18 cellular contexts compared by ENCODE assay signal in genomic region chr12:45355750-45356149, GRCh38.
DNase-seq lines count a peak whose midpoint lies in the region; ATAC-seq, FAIRE-seq and TF ChIP-seq lines count a peak whose summit lies in the region.
"Had no signal": no experiment of that assay in that cellular context is flagged by ENCODE, and none has a peak within 500 bp of the region (broad histone marks: within the 10 kb centered on the region; RNA-seq: fewer than 3 reads in every experiment).

No MANE protein-coding gene starts in this region.

- DNase-seq in activated CD4-positive, alpha-beta T cell treated with anti-CD3 and anti-CD28 coated beads for 36 hours, result no peak
- DNase-seq in activated CD4-positive, alpha-beta T cell treated with anti-CD3 and anti-CD28 coated beads, Interleukin-2, amount 10 ng/mL, durations not matched to agents 7 days and 5 days, result no peak
- DNase-seq in keratinocyte (ENCODE audit: low read depth, low spot score), result no peak
- no peak for DNase-seq in thoracic aorta (ENCODE audit: low spot score)
- no peak for DNase-seq in stimulated activated CD4-positive, alpha-beta T cell treated with anti-CD3 and anti-CD28 coated beads, Interleukin-4, amount 100 ng/mL, for 1 hour
- DNase-seq: 8988T; activated B cell treated with CpG ODN at 0.5 μM for 24 hours; activated effector memory CD4-positive, alpha-beta T cell treated with Interleukin-2 at 50 U/mL for 16 hours; DND-41; esophagus squamous epithelium; pancreas; small intestine; upper lobe of right lung had no signal

- TF ChIP-seq CTCF in keratinocyte (optimal IDR thresholded peaks at IDR 0.05 in 1 of 3, IDR thresholded peaks at IDR 0.05 in 1 of 3, conservative IDR thresholded peaks at IDR 0.05 in 1 of 3; ENCODE audit: extremely low read depth in 1 of 3, insufficient read depth in 2 of 3, low read length in 3 of 3), result no peak
- TF ChIP-seq CTCF in thoracic aorta (IDR thresholded peaks at IDR 0.05), result no peak

- no peak for ATAC-seq in activated CD4-positive, alpha-beta T cell treated with anti-CD3 and anti-CD28 coated beads for 36 hours
- ATAC-seq in SK-N-SH treated with all-trans-retinoic acid at 6 μM for 48 hours (peak; percentile 74), thoracic aorta (ENCODE audit: insufficient number of reproducible peaks, low FRiP score, low read depth) (no peak), GM18498 (IDR thresholded peaks at IDR 0.05; ENCODE audit: unreplicated experiment) (no peak), HG02970 (IDR thresholded peaks at IDR 0.05; ENCODE audit: low FRiP score, unreplicated experiment) (no peak)
- ATAC-seq: upper lobe of right lung had no signal

- peaks cover 14% of the 10 kb centered on the region for H3K4me1 Mint-ChIP-seq in activated CD4-positive, alpha-beta T cell treated with anti-CD3 and anti-CD28 coated beads for 36 hours
- peaks cover 12% of the 10 kb centered on the region for H3K4me1 Mint-ChIP-seq in activated CD4-positive, alpha-beta T cell treated with anti-CD3 and anti-CD28 coated beads, Interleukin-2, amount 10 ng/mL, durations not matched to agents 7 days and 5 days
- H3K4me1 Mint-ChIP-seq: activated B cell treated with CpG ODN at 0.5 μM for 24 hours had no signal

- CTCF ChIA-PET in activated CD4-positive, alpha-beta T cell treated with anti-CD3 and anti-CD28 coated beads for 36 hours (lab: Charles Lee), result interaction anchor here (0.6 kb wide), 2 partner anchors 64 to 368 kb away, joined by 3 to 4 read pairs; no protein-coding TSS in a partner anchor
- CTCF ChIA-PET in activated CD4-positive, alpha-beta T cell treated with anti-CD3 and anti-CD28 coated beads, Interleukin-2, amount 10 ng/mL, durations not matched to agents 7 days and 5 days (lab: Charles Lee), result interaction anchor here (1.6 kb wide), 1 partner anchor 12 kb away, joined by 4 read pairs; no protein-coding TSS in a partner anchor

- H3K4me2 ChIP-seq in keratinocyte (ENCODE audit: control insufficient read depth, extremely low read depth, insufficient read depth, low read depth, low read length), result no peak overlapping the region

- no peak overlapping the region for H3K4me3 ChIP-seq in keratinocyte (ENCODE audit: control insufficient read depth in 2 of 3, extremely low read depth in 1 of 3, insufficient read depth in 2 of 3, low read depth in 1 of 3, low read length in 3 of 3)
- H3K4me3 ChIP-seq in thoracic aorta, result no peak overlapping the region
- H3K4me3 ChIP-seq: esophagus squamous epithelium, pancreas, upper lobe of right lung had no signal

- H4K20me1 ChIP-seq in keratinocyte (ENCODE audit: control insufficient read depth, extremely low read depth, insufficient read depth, low read length), result no peaks in the 10 kb centered on the region

- H3K9ac ChIP-seq in keratinocyte (ENCODE audit: control insufficient read depth, extremely low read depth, insufficient read depth, low read length), result peak overlapping the region; percentile 31

- H3K4me1 ChIP-seq in keratinocyte (ENCODE audit: control insufficient read depth, extremely low read depth, insufficient read depth, low read length), result peaks cover 4% of the 10 kb centered on the region
- H3K4me1 ChIP-seq in thoracic aorta (ENCODE audit: control insufficient read depth in 1 of 2, low read depth in 2 of 2), result peaks cover 17 to 87% of the 10 kb centered on the region in 2 donors

- no peaks in the 10 kb centered on the region for H3K27me3 Mint-ChIP-seq in activated CD4-positive, alpha-beta T cell treated with anti-CD3 and anti-CD28 coated beads for 36 hours
- no peaks in the 10 kb centered on the region for H3K27me3 Mint-ChIP-seq in activated CD4-positive, alpha-beta T cell treated with anti-CD3 and anti-CD28 coated beads, Interleukin-2, amount 10 ng/mL, durations not matched to agents 7 days and 5 days
- H3K27me3 Mint-ChIP-seq: activated B cell treated with CpG ODN at 0.5 μM for 24 hours, IgD-negative memory B cell had no signal

- H3K9me1 ChIP-seq in keratinocyte (ENCODE audit: control insufficient read depth, extremely low read depth, insufficient read depth, low read length), result peaks cover 2% of the 10 kb centered on the region

- H3K9me3 ChIP-seq in keratinocyte (ENCODE audit: control insufficient read depth, low read depth, low read length) (no peaks in the 10 kb centered on the region), thoracic aorta (no peaks in the 10 kb centered on the region)
- H3K9me3 ChIP-seq: esophagus squamous epithelium, pancreas, upper lobe of right lung had no signal

- POLR2A ChIA-PET in activated CD4-positive, alpha-beta T cell treated with anti-CD3 and anti-CD28 coated beads for 36 hours (lab: Charles Lee), result no interaction called here
- POLR2A ChIA-PET in activated CD4-positive, alpha-beta T cell treated with anti-CD3 and anti-CD28 coated beads, Interleukin-2, amount 10 ng/mL, durations not matched to agents 7 days and 5 days (lab: Charles Lee), result no interaction called here

- peaks cover 51% of the 10 kb centered on the region for H3K36me3 Mint-ChIP-seq in activated CD4-positive, alpha-beta T cell treated with anti-CD3 and anti-CD28 coated beads for 36 hours (ENCODE audit: low read depth)
- H3K36me3 Mint-ChIP-seq in activated CD4-positive, alpha-beta T cell treated with anti-CD3 and anti-CD28 coated beads, Interleukin-2, amount 10 ng/mL, durations not matched to agents 7 days and 5 days (ENCODE audit: low read depth), result peaks cover 52% of the 10 kb centered on the region

- H3K9me3 Mint-ChIP-seq in activated CD4-positive, alpha-beta T cell treated with anti-CD3 and anti-CD28 coated beads for 36 hours (ENCODE audit: low read depth), result peaks cover 5% of the 10 kb centered on the region
- no peaks in the 10 kb centered on the region for H3K9me3 Mint-ChIP-seq in activated CD4-positive, alpha-beta T cell treated with anti-CD3 and anti-CD28 coated beads, Interleukin-2, amount 10 ng/mL, durations not matched to agents 7 days and 5 days
- H3K9me3 Mint-ChIP-seq: activated B cell treated with CpG ODN at 0.5 μM for 24 hours, IgD-negative memory B cell had no signal

- H3K36me3 ChIP-seq in keratinocyte (ENCODE audit: control insufficient read depth in 2 of 2, extremely low read depth in 1 of 2, insufficient read depth in 2 of 2, low read length in 2 of 2), result peaks cover 19 to 29% of the 10 kb centered on the region in 2 experiments
- H3K36me3 ChIP-seq in thoracic aorta, result no peaks in the 10 kb centered on the region
- H3K36me3 ChIP-seq: pancreas had no signal

- intact Hi-C loops in activated CD4-positive, alpha-beta T cell treated with anti-CD3 and anti-CD28 coated beads for 36 hours (cut with DNase I, micrococcal nuclease), result no loop called here

- H2AFZ ChIP-seq in keratinocyte (ENCODE audit: control insufficient read depth, low read length), result no peak overlapping the region

- no peaks in the 10 kb centered on the region for H3K27me3 ChIP-seq in keratinocyte (ENCODE audit: control insufficient read depth, extremely low read depth, insufficient read depth, low read length)
- no peaks in the 10 kb centered on the region for H3K27me3 ChIP-seq in thoracic aorta (replicated peaks; ENCODE audit: insufficient read depth)
- H3K27me3 ChIP-seq: esophagus squamous epithelium, pancreas, upper lobe of right lung had no signal

- H3K27ac ChIP-seq in keratinocyte (ENCODE audit: control insufficient read depth, insufficient read depth, low read length), result peak overlapping the region; percentile 15
- peak overlapping the region; percentile 59 to 60 for H3K27ac ChIP-seq in thoracic aorta
- H3K27ac ChIP-seq: upper lobe of right lung had no signal

- peaks cover 3% of the 10 kb centered on the region for H3K79me2 ChIP-seq in keratinocyte (ENCODE audit: control insufficient read depth, insufficient read depth, low read length)

- dilution Hi-C loops in keratinocyte (cut with MboI; ENCODE audit: extremely low pct_ligation_motif_present, low sequenced_read_pairs), result no loop called here

- FAIRE-seq in keratinocyte (lab: Jason Lieb, UNC), result peak; percentile 60
- FAIRE-seq: pancreas, small intestine had no signal

- H3K27ac Mint-ChIP-seq in activated CD4-positive, alpha-beta T cell treated with anti-CD3 and anti-CD28 coated beads for 36 hours, result peak overlapping the region; percentile 26
- H3K27ac Mint-ChIP-seq in activated CD4-positive, alpha-beta T cell treated with anti-CD3 and anti-CD28 coated beads, Interleukin-2, amount 10 ng/mL, durations not matched to agents 7 days and 5 days, result no peak overlapping the region
- H3K27ac Mint-ChIP-seq: activated B cell treated with CpG ODN at 0.5 μM for 24 hours; IgD-negative memory B cell; T-helper 1 cell treated with Interleukin-12 subunit alpha and Interleukin-12 subunit beta and Interleukin-4 antibody, amounts not matched to agents 30 μg/mL and 1 μg/mL, for 36 hours had no signal

- H3K4me3 Mint-ChIP-seq in activated CD4-positive, alpha-beta T cell treated with anti-CD3 and anti-CD28 coated beads for 36 hours, result no peak overlapping the region
- no peak overlapping the region for H3K4me3 Mint-ChIP-seq in activated CD4-positive, alpha-beta T cell treated with anti-CD3 and anti-CD28 coated beads, Interleukin-2, amount 10 ng/mL, durations not matched to agents 7 days and 5 days
- H3K4me3 Mint-ChIP-seq: activated B cell treated with CpG ODN at 0.5 μM for 24 hours; IgD-negative memory B cell; T-helper 1 cell treated with Interleukin-12 subunit alpha and Interleukin-12 subunit beta and Interleukin-4 antibody, amounts not matched to agents 30 μg/mL and 1 μg/mL, for 36 hours had no signal

TF ChIP-seq in SK-N-SH treated with all-trans-retinoic acid at 6 μM for 48 hours, 23 proteins besides CTCF, POLR2A, EP300 and RAD21:
- TF ChIP-seq ZFP3 (CRISPR knock-in tag; IDR thresholded peaks at IDR 0.05), result 0 out of 2 replicates have a peak, but pooled peaks have one; percentile 21
- no peak for TF ChIP-seq OSR1 (CRISPR knock-in tag; IDR thresholded peaks at IDR 0.05)
TF ChIP-seq in SK-N-SH treated with all-trans-retinoic acid at 6 μM for 48 hours: peak in this region for 1.
